Comparison of ENCODE assay signal across 13 cellular contexts in the genomic region with DNA sequence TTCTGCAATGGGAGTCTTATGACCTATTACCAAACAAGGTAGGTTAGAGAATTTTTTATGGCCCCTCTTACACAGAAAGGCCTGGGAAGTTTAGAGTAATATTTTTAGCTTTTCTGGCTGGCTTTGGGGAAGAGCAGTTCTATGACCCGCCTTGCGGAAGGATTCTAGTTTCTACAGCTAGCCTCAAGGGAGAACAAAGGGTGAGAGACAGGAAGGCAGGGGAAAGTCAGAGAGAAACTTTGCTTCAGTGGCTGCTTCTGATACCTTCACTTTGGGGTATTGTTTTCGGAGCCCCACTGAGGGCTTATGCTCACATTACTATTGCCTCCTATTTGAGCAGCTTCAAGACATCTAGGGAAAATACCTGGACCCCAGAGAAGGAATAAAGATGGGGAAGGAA.
DNase-seq lines count a peak whose midpoint lies in the region; ATAC-seq and TF ChIP-seq lines count a peak whose summit lies in the region.
"Had no signal": no experiment of that assay in that cellular context is flagged by ENCODE, and none has a peak within 500 bp of the region (broad histone marks: within the 10 kb centered on the region; RNA-seq: fewer than 3 reads in every experiment).

No MANE protein-coding gene starts in this region.

- ATAC-seq in GM18909 (IDR thresholded peaks at IDR 0.05; ENCODE audit: poor library complexity, unreplicated experiment), result peak; percentile 93
- peak; percentile 90 for ATAC-seq in GM21529 (IDR thresholded peaks at IDR 0.05; ENCODE audit: unreplicated experiment)
- peak; percentile 92 for ATAC-seq in HG03135 (IDR thresholded peaks at IDR 0.05; ENCODE audit: unreplicated experiment)

- H3K4me1 Mint-ChIP-seq in activated T-helper 1 cell treated with anti-CD3 and anti-CD28 coated beads, Interleukin-12 subunit alpha, Interleukin-12 subunit beta, Interleukin-2, Interleukin-4 antibody, amounts not matched to agents 30 ng/mL and 10 ng/mL and 1 ng/mL, durations not matched to agents 14 hours and 24 hours and 36 hours (ENCODE audit: low read depth), result no peaks in the 10 kb centered on the region

- no peaks in the 10 kb centered on the region for H3K79me2 ChIP-seq in parathyroid adenoma

- intact Hi-C loops in activated T-helper 1 cell treated with anti-CD3 and anti-CD28 coated beads, Interleukin-12 subunit alpha, Interleukin-12 subunit beta, Interleukin-2, Interleukin-4 antibody, amounts not matched to agents 30 ng/mL and 10 ng/mL and 1 ng/mL, durations not matched to agents 14 hours and 24 hours and 36 hours (cut with micrococcal nuclease), result no loop called here

- WGBS in suprapubic skin, result 87% methylated on average over 3 of the region's 3 CpGs

- no peak for TF ChIP-seq EP300 in suprapubic skin (IDR thresholded peaks at IDR 0.05)

- H3K9me3 ChIP-seq in parathyroid adenoma (ENCODE audit: control insufficient read depth, low read length), result no peaks in the 10 kb centered on the region
- H3K9me3 ChIP-seq in suprapubic skin, result no peaks in the 10 kb centered on the region
- H3K9me3 ChIP-seq: thyroid gland had no signal

- no peak overlapping the region for H2AFZ ChIP-seq in parathyroid adenoma

- H3K9ac ChIP-seq in parathyroid adenoma, result no peak overlapping the region

- peak overlapping the region; percentile 16 for H3K27ac ChIP-seq in parathyroid adenoma
- H3K27ac ChIP-seq in suprapubic skin, result no peak overlapping the region
- H3K27ac ChIP-seq: thyroid gland had no signal

- no peaks in the 10 kb centered on the region for H3K4me1 ChIP-seq in parathyroid adenoma
- H3K4me1 ChIP-seq in suprapubic skin, result no peaks in the 10 kb centered on the region

- no peak for TF ChIP-seq POLR2A in suprapubic skin (IDR thresholded peaks at IDR 0.05)

- no peak overlapping the region for H3K27ac Mint-ChIP-seq in activated T-helper 1 cell treated with anti-CD3 and anti-CD28 coated beads, Interleukin-12 subunit alpha, Interleukin-12 subunit beta, Interleukin-2, Interleukin-4 antibody, amounts not matched to agents 30 ng/mL and 10 ng/mL and 1 ng/mL, durations not matched to agents 14 hours and 24 hours and 36 hours

- no peaks in the 10 kb centered on the region for H3K9me3 Mint-ChIP-seq in activated T-helper 1 cell treated with anti-CD3 and anti-CD28 coated beads, Interleukin-12 subunit alpha, Interleukin-12 subunit beta, Interleukin-2, Interleukin-4 antibody, amounts not matched to agents 30 ng/mL and 10 ng/mL and 1 ng/mL, durations not matched to agents 14 hours and 24 hours and 36 hours

- H3K36me3 Mint-ChIP-seq in activated T-helper 1 cell treated with anti-CD3 and anti-CD28 coated beads, Interleukin-12 subunit alpha, Interleukin-12 subunit beta, Interleukin-2, Interleukin-4 antibody, amounts not matched to agents 30 ng/mL and 10 ng/mL and 1 ng/mL, durations not matched to agents 14 hours and 24 hours and 36 hours (ENCODE audit: low read depth), result no peaks in the 10 kb centered on the region

- H3K4me3 Mint-ChIP-seq in activated T-helper 1 cell treated with anti-CD3 and anti-CD28 coated beads, Interleukin-12 subunit alpha, Interleukin-12 subunit beta, Interleukin-2, Interleukin-4 antibody, amounts not matched to agents 30 ng/mL and 10 ng/mL and 1 ng/mL, durations not matched to agents 14 hours and 24 hours and 36 hours, result no peak overlapping the region

- DNase-seq in suprapubic skin (ENCODE audit: low spot score in 2 of 2) (no peak), SKM-1 (lab: John Stamatoyannopoulos, UW; ENCODE audit: unreplicated experiment) (no peak), cerebellar nuclear complex (lab: John Stamatoyannopoulos, UW) (no peak)
- DNase-seq in activated T-helper 1 cell treated with anti-CD3 and anti-CD28 coated beads, Interleukin-12 subunit alpha, Interleukin-12 subunit beta, Interleukin-2, Interleukin-4 antibody, amounts not matched to agents 30 ng/mL and 10 ng/mL and 1 ng/mL, durations not matched to agents 14 hours and 24 hours and 36 hours (ENCODE audit: low spot score), result no peak
- DNase-seq: activated naive CD4-positive, alpha-beta T cell; NCI-H187; RPMI8226; stimulated activated CD4-positive, alpha-beta T cell treated with anti-CD3 and anti-CD28 coated beads, Interleukin-4, amount 100 ng/mL, for 4 hours; thyroid gland had no signal

- H3K36me3 ChIP-seq in parathyroid adenoma (ENCODE audit: control insufficient read depth, insufficient read depth, low read length) (no peaks in the 10 kb centered on the region), suprapubic skin (no peaks in the 10 kb centered on the region)
- H3K36me3 ChIP-seq: thyroid gland had no signal

- H3K4me3 ChIP-seq in parathyroid adenoma (ENCODE audit: low read depth, low read length) (no peak overlapping the region), suprapubic skin (no peak overlapping the region)
- H3K4me3 ChIP-seq: thyroid gland had no signal

- no peaks in the 10 kb centered on the region for H3K27me3 ChIP-seq in parathyroid adenoma (ENCODE audit: control insufficient read depth, insufficient read depth, low read length)
- H3K27me3 ChIP-seq in suprapubic skin, result no peaks in the 10 kb centered on the region
- H3K27me3 ChIP-seq: thyroid gland had no signal

- H3K4me2 ChIP-seq in parathyroid adenoma (ENCODE audit: low read length), result no peak overlapping the region

- H3K27me3 Mint-ChIP-seq in activated T-helper 1 cell treated with anti-CD3 and anti-CD28 coated beads, Interleukin-12 subunit alpha, Interleukin-12 subunit beta, Interleukin-2, Interleukin-4 antibody, amounts not matched to agents 30 ng/mL and 10 ng/mL and 1 ng/mL, durations not matched to agents 14 hours and 24 hours and 36 hours (ENCODE audit: insufficient read depth), result peaks cover 3% of the 10 kb centered on the region

- TF ChIP-seq CTCF in parathyroid adenoma (IDR thresholded peaks at IDR 0.05) (no peak), suprapubic skin (IDR thresholded peaks at IDR 0.05) (no peak)
